32 cellular contexts compared by ENCODE assay signal in the genomic region with DNA sequence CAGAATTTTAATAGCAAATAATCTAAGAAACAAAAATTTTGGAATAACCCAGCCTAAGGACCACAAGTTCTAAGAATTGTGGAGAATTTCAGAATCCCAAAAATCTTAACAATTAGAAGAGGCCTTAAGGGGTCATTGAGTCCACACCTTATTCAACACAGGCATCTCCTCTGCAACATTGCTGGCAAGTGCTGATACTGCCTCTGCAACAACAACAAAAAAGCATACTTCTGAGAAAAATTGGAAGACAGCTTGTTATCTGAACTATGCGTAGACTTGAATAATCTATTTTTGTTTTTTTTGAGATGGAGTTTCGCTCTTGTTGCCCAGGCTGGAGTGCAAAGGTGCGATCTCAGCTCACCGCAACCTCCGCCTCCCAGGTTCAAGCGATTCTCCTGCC.
"Had no signal": no experiment of that assay in that cellular context is flagged by ENCODE, and none has a peak within 500 bp of the region (broad histone marks: within the 10 kb centered on the region; RNA-seq: fewer than 3 reads in every experiment).

No MANE protein-coding gene starts in this region.

- H3K4me1 Mint-ChIP-seq: activated CD4-positive, alpha-beta T cell treated with anti-CD3 and anti-CD28 coated beads for 36 hours; activated CD4-positive, alpha-beta T cell treated with anti-CD3 and anti-CD28 coated beads, Interleukin-2, amount 10 ng/mL, durations not matched to agents 7 days and 5 days; activated naive CD4-positive, alpha-beta T cell treated with anti-CD3 and anti-CD28 coated beads, Interleukin-2, amount 50 U/mL, for 24 hours; activated naive CD8-positive, alpha-beta T cell treated with anti-CD3 and anti-CD28 coated beads, Interleukin-2, amount 10 ng/mL, durations not matched to agents 7 days and 5 days had no signal

- H3K4me1 ChIP-seq: ascending aorta, Peyer's patch had no signal

- H3K27ac ChIP-seq: ascending aorta, cardiac muscle cell, Peyer's patch, SJSA1 had no signal

- H3K9me2 ChIP-seq: SK-N-SH had no signal

- H3K27me3 Mint-ChIP-seq: activated CD4-positive, alpha-beta T cell treated with anti-CD3 and anti-CD28 coated beads for 36 hours; activated CD4-positive, alpha-beta T cell treated with anti-CD3 and anti-CD28 coated beads, Interleukin-2, amount 10 ng/mL, durations not matched to agents 7 days and 5 days; activated naive CD4-positive, alpha-beta T cell treated with anti-CD3 and anti-CD28 coated beads, Interleukin-2, amount 50 U/mL, for 24 hours; activated naive CD8-positive, alpha-beta T cell treated with anti-CD3 and anti-CD28 coated beads, Interleukin-2, amount 10 ng/mL, durations not matched to agents 7 days and 5 days; activated T-cell treated with anti-CD3 and anti-CD28 coated beads, Interleukin-2, amount 50 U/mL, for 24 hours had no signal

- H3K36me3 ChIP-seq: ascending aorta, cardiac muscle cell, Peyer's patch, SJSA1 had no signal

- H3K4me3 Mint-ChIP-seq: activated CD4-positive, alpha-beta T cell treated with anti-CD3 and anti-CD28 coated beads for 36 hours; activated CD4-positive, alpha-beta T cell treated with anti-CD3 and anti-CD28 coated beads, Interleukin-2, amount 10 ng/mL, durations not matched to agents 7 days and 5 days; activated CD8-positive, alpha-beta T cell treated with anti-CD3 and anti-CD28 coated beads, Interleukin-2, amount 10 ng/mL, durations not matched to agents 7 days and 5 days; activated naive CD4-positive, alpha-beta T cell treated with anti-CD3 and anti-CD28 coated beads, Interleukin-2, amount 50 U/mL, for 24 hours; activated naive CD8-positive, alpha-beta T cell treated with anti-CD3 and anti-CD28 coated beads, Interleukin-2, amount 10 ng/mL, durations not matched to agents 7 days and 5 days; activated T-cell treated with anti-CD3 and anti-CD28 coated beads, Interleukin-2, amount 50 U/mL, for 24 hours; T-helper 1 cell treated with Interleukin-12 subunit alpha and Interleukin-12 subunit beta and Interleukin-4 antibody, amounts not matched to agents 30 μg/mL and 1 μg/mL, for 36 hours; T-helper 2 cell treated with Interferon-gamma antibody and Interleukin-4, amounts not matched to agents 5 μg/mL and 100 μg/mL, for 36 hours; WTC11 had no signal

- H3K4me2 ChIP-seq: SK-N-SH had no signal

- H3K4me3 ChIP-seq: ascending aorta, cardiac muscle cell, Peyer's patch, SJSA1 had no signal

- H3K27me3 ChIP-seq: ascending aorta, cardiac muscle cell, Peyer's patch, SJSA1 had no signal

- H3K27ac Mint-ChIP-seq: activated CD4-positive, alpha-beta T cell treated with anti-CD3 and anti-CD28 coated beads for 36 hours; activated CD4-positive, alpha-beta T cell treated with anti-CD3 and anti-CD28 coated beads, Interleukin-2, amount 10 ng/mL, durations not matched to agents 7 days and 5 days; activated CD8-positive, alpha-beta T cell treated with anti-CD3 and anti-CD28 coated beads, Interleukin-2, amount 10 ng/mL, durations not matched to agents 7 days and 5 days; activated naive CD4-positive, alpha-beta T cell treated with anti-CD3 and anti-CD28 coated beads, Interleukin-2, amount 50 U/mL, for 24 hours; activated naive CD8-positive, alpha-beta T cell treated with anti-CD3 and anti-CD28 coated beads, Interleukin-2, amount 10 ng/mL, durations not matched to agents 7 days and 5 days; activated T-cell treated with anti-CD3 and anti-CD28 coated beads, Interleukin-2, amount 50 U/mL, for 24 hours; activated T-helper 2 cell treated with anti-CD3 and anti-CD28 coated beads, Interferon-gamma antibody, Interleukin-2, Interleukin-4, amounts not matched to agents 10 μg/mL and 5 μg/mL and 100 μg/mL, durations not matched to agents 14 hours and 24 hours and 36 hours; T-helper 1 cell treated with Interleukin-12 subunit alpha and Interleukin-12 subunit beta and Interleukin-4 antibody, amounts not matched to agents 30 μg/mL and 1 μg/mL, for 36 hours; T-helper 2 cell treated with Interferon-gamma antibody and Interleukin-4, amounts not matched to agents 5 μg/mL and 100 μg/mL, for 36 hours; WTC11 had no signal

- ATAC-seq: activated CD4-positive, alpha-beta T cell treated with anti-CD3 and anti-CD28 coated beads for 36 hours; activated CD4-positive, CD25-positive, alpha-beta regulatory T cell treated with anti-CD3 and anti-CD28 coated beads, Interleukin-2, amount 50 U/mL, for 24 hours; activated CD8-positive, alpha-beta T cell treated with anti-CD3 and anti-CD28 coated beads, Interleukin-2, amount 10 ng/mL, durations not matched to agents 7 days and 5 days; WTC11 had no signal

- DNase-seq: activated CD4-positive, alpha-beta T cell treated with anti-CD3 and anti-CD28 coated beads for 36 hours; activated CD4-positive, alpha-beta T cell treated with anti-CD3 and anti-CD28 coated beads, Interleukin-2, amount 10 ng/mL, durations not matched to agents 7 days and 5 days; activated CD4-positive, alpha-beta T cell treated with anti-CD3 and anti-CD28 coated beads, Interleukin-2, amount 50 U/mL, for 48 hours; activated CD8-positive, alpha-beta T cell treated with anti-CD3 and anti-CD28 coated beads, Interleukin-2, amount 10 ng/mL, durations not matched to agents 7 days and 5 days; activated gamma-delta T cell; activated naive CD4-positive, alpha-beta T cell treated with Interleukin-2 at 50 U/mL for 16 hours; activated naive CD8-positive, alpha-beta T cell treated with anti-CD3 and anti-CD28 coated beads, Interleukin-2, amount 10 ng/mL, durations not matched to agents 7 days and 5 days; activated T-cell treated with anti-CD3 and anti-CD28 coated beads, Interleukin-2, amount 50 U/mL, for 24 hours; amygdala; Karpas-422; KBM-7; NCI-H1105; NCI-H1417 treated with DMSO at 0.1 percent for 48 hours; NCI-H187 treated with DMSO at 0.1 percent for 48 hours; NCI-H2081 treated with DMSO at 0.1 percent for 48 hours; NCI-H226; NCI-H446 treated with DMSO at 0.1 percent for 48 hours; NCI-H69; Peyer's patch; RPMI8226; SHP77 treated with DMSO at 0.1 percent for 48 hours had no signal

- H3K9ac ChIP-seq: SK-N-SH had no signal

- H3K9me3 ChIP-seq: ascending aorta, Peyer's patch, SJSA1, SK-N-SH had no signal

- H3K9me3 Mint-ChIP-seq: activated CD4-positive, alpha-beta T cell treated with anti-CD3 and anti-CD28 coated beads, Interleukin-2, amount 10 ng/mL, durations not matched to agents 7 days and 5 days; activated naive CD4-positive, alpha-beta T cell treated with anti-CD3 and anti-CD28 coated beads, Interleukin-2, amount 50 U/mL, for 24 hours; activated naive CD8-positive, alpha-beta T cell treated with anti-CD3 and anti-CD28 coated beads, Interleukin-2, amount 10 ng/mL, durations not matched to agents 7 days and 5 days; activated T-cell treated with anti-CD3 and anti-CD28 coated beads, Interleukin-2, amount 50 U/mL, for 24 hours; activated T-helper 2 cell treated with anti-CD3 and anti-CD28 coated beads, Interferon-gamma antibody, Interleukin-2, Interleukin-4, amounts not matched to agents 10 μg/mL and 5 μg/mL and 100 μg/mL, durations not matched to agents 14 hours and 24 hours and 36 hours; T-helper 1 cell treated with Interleukin-12 subunit alpha and Interleukin-12 subunit beta and Interleukin-4 antibody, amounts not matched to agents 30 μg/mL and 1 μg/mL, for 36 hours; T-helper 2 cell treated with Interferon-gamma antibody and Interleukin-4, amounts not matched to agents 5 μg/mL and 100 μg/mL, for 36 hours; WTC11 had no signal

- FAIRE-seq: TTC549 had no signal
